In genomic region chrX:135522132-135522530, GRCh38 we compare ENCODE assay signal across 8 cellular contexts. TPM values are rescaled to one million over a fixed set of nuclear protein-coding genes. Genes with fewer than 3 reads are reported as not detected.
DNase-seq lines count a peak whose midpoint lies in the region; ATAC-seq lines count a peak whose summit lies in the region.

No MANE protein-coding gene starts in this region.

- peak overlapping the region; percentile 88 for H3K4me3 Mint-ChIP-seq in activated CD8-positive, alpha-beta T cell treated with anti-CD3 and anti-CD28 coated beads, Interleukin-2, amount 10 ng/mL, durations not matched to agents 7 days and 5 days

- H3K27ac Mint-ChIP-seq in activated CD8-positive, alpha-beta T cell treated with anti-CD3 and anti-CD28 coated beads, Interleukin-2, amount 10 ng/mL, durations not matched to agents 7 days and 5 days = peak overlapping the region; percentile 94

- H3K36me3 ChIP-seq in iPS-15b (ENCODE audit: control insufficient read depth, insufficient read depth, low read length) (no peaks in the 10 kb centered on the region), stomach smooth muscle (ENCODE audit: control insufficient read depth in 2 of 2, insufficient read depth in 2 of 2, low read length in 2 of 2) (no peaks in the 10 kb centered on the region)

- CTCF ChIA-PET in activated CD8-positive, alpha-beta T cell treated with anti-CD3 and anti-CD28 coated beads, Interleukin-2, amount 10 ng/mL, durations not matched to agents 7 days and 5 days (lab: Charles Lee) = interaction anchor here (0.8 to 2.6 kb wide), 3 partner anchors 10 to 37 kb away, joined by 3 to 6 read pairs (median 3); no protein-coding TSS in a partner anchor

- POLR2A ChIA-PET in activated CD8-positive, alpha-beta T cell treated with anti-CD3 and anti-CD28 coated beads, Interleukin-2, amount 10 ng/mL, durations not matched to agents 7 days and 5 days (lab: Charles Lee) = interaction anchor here (1.0 to 1.2 kb wide), 4 partner anchors 14 to 715 kb away, joined by 3 read pairs; a partner anchor contains a TSS

- H3K36me3 Mint-ChIP-seq in activated CD8-positive, alpha-beta T cell treated with anti-CD3 and anti-CD28 coated beads, Interleukin-2, amount 10 ng/mL, durations not matched to agents 7 days and 5 days (ENCODE audit: low read depth) = peaks cover 25% of the 10 kb centered on the region

- H3K9ac ChIP-seq in iPS-15b (ENCODE audit: low read depth, low read length) (peak overlapping the region; percentile 26), stomach smooth muscle (ENCODE audit: low read length in 2 of 2) (peak overlapping the region; percentile 72 to 76)

- peaks cover 24% of the 10 kb centered on the region for H3K4me1 Mint-ChIP-seq in activated CD8-positive, alpha-beta T cell treated with anti-CD3 and anti-CD28 coated beads, Interleukin-2, amount 10 ng/mL, durations not matched to agents 7 days and 5 days (ENCODE audit: low read depth)

- peak overlapping the region; percentile 50 for H3K27ac ChIP-seq in stomach smooth muscle (ENCODE audit: low read length)

- H3K27me3 ChIP-seq in iPS-15b (ENCODE audit: control insufficient read depth, insufficient read depth, low read length) (no peaks in the 10 kb centered on the region), stomach smooth muscle (ENCODE audit: control insufficient read depth in 1 of 2, insufficient read depth in 2 of 2, low read length in 2 of 2) (no peaks in the 10 kb centered on the region)

- DNase-seq in NCI-H510A treated with DMSO at 0.1 percent for 48 hours (lab: John Stamatoyannopoulos, UW) = peak; percentile 34
- no peak for DNase-seq in NCI-H510A (lab: John Stamatoyannopoulos, UW)
- no peak for DNase-seq in activated CD8-positive, alpha-beta T cell treated with anti-CD3 and anti-CD28 coated beads, Interleukin-2, amount 10 ng/mL, durations not matched to agents 7 days and 5 days
- DNase-seq in stimulated activated CD4-positive, alpha-beta T cell treated with anti-CD3 and anti-CD28 coated beads, Interleukin-2, amount 100 ng/mL, for 24 hours = no peak
- DNase-seq in SHP77 (lab: John Stamatoyannopoulos, UW) = no peak
- DNase-seq in mesenteric fat pad (ENCODE audit: low spot score) = no peak

- H3K9me3 Mint-ChIP-seq in activated CD8-positive, alpha-beta T cell treated with anti-CD3 and anti-CD28 coated beads, Interleukin-2, amount 10 ng/mL, durations not matched to agents 7 days and 5 days (ENCODE audit: insufficient read depth) = no peaks in the 10 kb centered on the region

- no peaks in the 10 kb centered on the region for H3K27me3 Mint-ChIP-seq in activated CD8-positive, alpha-beta T cell treated with anti-CD3 and anti-CD28 coated beads, Interleukin-2, amount 10 ng/mL, durations not matched to agents 7 days and 5 days (ENCODE audit: low read depth)

- H3K9me3 ChIP-seq in iPS-15b (ENCODE audit: control insufficient read depth, insufficient read depth, low read length) (no peaks in the 10 kb centered on the region), stomach smooth muscle (ENCODE audit: control insufficient read depth in 2 of 2, low read length in 2 of 2) (no peaks in the 10 kb centered on the region)

- H3K4me1 ChIP-seq in iPS-15b (ENCODE audit: control insufficient read depth, insufficient read depth, low read length) (no peaks in the 10 kb centered on the region), stomach smooth muscle (ENCODE audit: control insufficient read depth, insufficient read depth, low read length) (no peaks in the 10 kb centered on the region)

- H3K4me3 ChIP-seq in iPS-15b (ENCODE audit: low read depth, low read length) = peak overlapping the region; percentile 68
- H3K4me3 ChIP-seq in stomach smooth muscle (ENCODE audit: low read length in 2 of 2) = peak overlapping the region; percentile 76

- ATAC-seq in activated CD8-positive, alpha-beta T cell treated with anti-CD3 and anti-CD28 coated beads, Interleukin-2, amount 10 ng/mL, durations not matched to agents 7 days and 5 days = no peak

RNA-seq across cellular contexts. Expression of gene INTS6L, which starts 1.7 kb away (rescaled TPM):
- total RNA-seq in activated CD8-positive, alpha-beta T cell treated with anti-CD3 and anti-CD28 coated beads, Interleukin-2, amount 10 ng/mL, durations not matched to agents 7 days and 5 days = 10 to 100 TPM; 24.4 to 24.9 TPM
- 3.8 TPM for total RNA-seq in mesenteric fat pad
